In the genomic region with DNA sequence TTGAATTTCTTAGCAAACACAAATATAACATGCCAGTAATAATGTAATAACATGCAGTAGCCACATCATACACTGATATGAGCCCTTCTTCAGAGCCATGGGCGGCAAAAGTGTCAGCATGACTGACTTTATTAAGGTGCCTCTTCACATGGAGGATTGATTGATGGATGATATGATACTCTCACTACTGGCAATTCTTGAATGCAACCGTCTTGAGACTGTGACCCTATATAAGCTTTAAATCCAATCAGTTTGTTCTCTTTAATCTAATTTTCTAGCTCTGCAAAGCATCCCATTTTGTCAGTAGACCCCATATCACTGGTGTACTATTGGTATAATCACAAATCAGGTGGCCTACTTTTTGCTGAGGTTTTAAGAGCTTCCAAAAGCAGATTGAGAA, we compare ENCODE assay signal across 8 cellular contexts.
"Had no signal": no experiment of that assay in that cellular context is flagged by ENCODE, and none has a peak within 500 bp of the region (broad histone marks: within the 10 kb centered on the region; RNA-seq: fewer than 3 reads in every experiment).

No MANE protein-coding gene starts in this region.

- DNase-seq: GM23248, GOT3, H7, H9, HCEC 1CT, HFFc6 had no signal

- ATAC-seq: GM23338, HCT116 had no signal
